ENCODE assay signal across 32 cellular contexts in the genomic region with DNA sequence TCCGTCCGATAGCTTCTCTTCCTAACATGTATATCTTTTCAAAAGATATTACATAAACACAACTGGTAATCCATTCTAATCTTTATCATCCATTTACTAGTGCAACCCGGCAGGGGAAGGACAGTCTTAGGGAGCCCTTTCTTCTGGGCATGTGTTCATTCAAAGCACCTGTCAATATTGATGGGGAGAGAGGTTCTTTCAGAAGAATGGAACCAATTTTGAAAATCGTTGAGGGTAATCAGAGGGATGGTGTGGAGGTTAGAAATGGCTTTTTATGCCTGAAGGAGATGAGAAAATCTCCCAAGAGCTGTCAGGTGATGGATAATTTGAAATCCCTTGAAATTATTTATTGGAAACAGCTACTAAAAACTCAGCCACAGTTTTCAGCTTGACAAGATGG.
"Had no signal": no experiment of that assay in that cellular context is flagged by ENCODE, and none has a peak within 500 bp of the region (broad histone marks: within the 10 kb centered on the region; RNA-seq: fewer than 3 reads in every experiment).

No MANE protein-coding gene starts in this region.

- H3K27me3 Mint-ChIP-seq: activated B cell treated with CpG ODN at 0.5 μM for 24 hours; activated CD4-positive, alpha-beta memory T cell treated with anti-CD3 and anti-CD28 coated beads for 36 hours; activated CD4-positive, alpha-beta T cell treated with anti-CD3 and anti-CD28 coated beads, Interleukin-2, amount 10 ng/mL, durations not matched to agents 24 days and 14 days; activated CD8-positive, alpha-beta T cell treated with anti-CD3 and anti-CD28 coated beads for 36 hours; activated naive CD8-positive, alpha-beta T cell treated with anti-CD3 and anti-CD28 coated beads for 36 hours had no signal

- H3K27ac Mint-ChIP-seq: activated B cell treated with CpG ODN at 0.5 μM for 24 hours; activated CD4-positive, alpha-beta memory T cell treated with anti-CD3 and anti-CD28 coated beads for 36 hours; activated CD4-positive, alpha-beta T cell treated with anti-CD3 and anti-CD28 coated beads, Interleukin-2, amount 10 ng/mL, durations not matched to agents 24 days and 14 days; activated CD8-positive, alpha-beta T cell treated with anti-CD3 and anti-CD28 coated beads for 36 hours; activated naive CD4-positive, alpha-beta T cell treated with anti-CD3 and anti-CD28 coated beads for 36 hours; activated naive CD4-positive, alpha-beta T cell treated with anti-CD3 and anti-CD28 coated beads, Interleukin-2, amount 50 U/mL, for 72 hours; activated naive CD8-positive, alpha-beta T cell treated with anti-CD3 and anti-CD28 coated beads for 36 hours; activated T-cell treated with anti-CD3 and anti-CD28 coated beads, Interleukin-2, amount 50 U/mL, for 72 hours; activated T-helper 1 cell treated with anti-CD3 and anti-CD28 coated beads, Interleukin-12 subunit alpha, Interleukin-12 subunit beta, Interleukin-2, Interleukin-4 antibody, amounts not matched to agents 30 ng/mL and 10 ng/mL and 1 ng/mL, durations not matched to agents 14 hours and 24 hours and 36 hours; activated T-helper 17 cell treated with anti-CD3 and anti-CD28 coated beads, Interleukin-2, amount 50 U/mL, for 72 hours; T-helper 1 cell treated with Interleukin-12 subunit alpha and Interleukin-12 subunit beta and Interleukin-4 antibody, amounts not matched to agents 30 μg/mL and 1 μg/mL, for 36 hours; T-helper 2 cell treated with Interferon-gamma antibody and Interleukin-4, amounts not matched to agents 5 μg/mL and 100 μg/mL, for 36 hours had no signal

- H3K4me1 Mint-ChIP-seq: activated B cell treated with CpG ODN at 0.5 μM for 24 hours; activated CD4-positive, alpha-beta T cell treated with anti-CD3 and anti-CD28 coated beads, Interleukin-2, amount 10 ng/mL, durations not matched to agents 24 days and 14 days; activated naive CD8-positive, alpha-beta T cell treated with anti-CD3 and anti-CD28 coated beads for 36 hours; activated T-helper 17 cell treated with anti-CD3 and anti-CD28 coated beads, Interleukin-2, amount 50 U/mL, for 72 hours had no signal

- H3K4me3 Mint-ChIP-seq: activated B cell treated with CpG ODN at 0.5 μM for 24 hours; activated CD4-positive, alpha-beta memory T cell treated with anti-CD3 and anti-CD28 coated beads for 36 hours; activated CD4-positive, alpha-beta T cell treated with anti-CD3 and anti-CD28 coated beads, Interleukin-2, amount 10 ng/mL, durations not matched to agents 24 days and 14 days; activated CD8-positive, alpha-beta T cell treated with anti-CD3 and anti-CD28 coated beads for 36 hours; activated naive CD4-positive, alpha-beta T cell treated with anti-CD3 and anti-CD28 coated beads for 36 hours; activated naive CD8-positive, alpha-beta T cell treated with anti-CD3 and anti-CD28 coated beads for 36 hours; activated T-cell treated with anti-CD3 and anti-CD28 coated beads, Interleukin-2, amount 50 U/mL, for 4 hours; activated T-cell treated with anti-CD3 and anti-CD28 coated beads, Interleukin-2, amount 50 U/mL, for 72 hours; activated T-helper 1 cell treated with anti-CD3 and anti-CD28 coated beads, Interleukin-12 subunit alpha, Interleukin-12 subunit beta, Interleukin-2, Interleukin-4 antibody, amounts not matched to agents 30 ng/mL and 10 ng/mL and 1 ng/mL, durations not matched to agents 14 hours and 24 hours and 36 hours; activated T-helper 17 cell treated with anti-CD3 and anti-CD28 coated beads, Interleukin-2, amount 50 U/mL, for 72 hours; T-helper 1 cell treated with Interleukin-12 subunit alpha and Interleukin-12 subunit beta and Interleukin-4 antibody, amounts not matched to agents 30 μg/mL and 1 μg/mL, for 36 hours; T-helper 2 cell treated with Interferon-gamma antibody and Interleukin-4, amounts not matched to agents 5 μg/mL and 100 μg/mL, for 36 hours had no signal

- H3K9me3 Mint-ChIP-seq: activated B cell treated with CpG ODN at 0.5 μM for 24 hours; activated CD4-positive, alpha-beta memory T cell treated with anti-CD3 and anti-CD28 coated beads for 36 hours; activated CD4-positive, alpha-beta T cell treated with anti-CD3 and anti-CD28 coated beads, Interleukin-2, amount 10 ng/mL, durations not matched to agents 24 days and 14 days; activated CD8-positive, alpha-beta T cell treated with anti-CD3 and anti-CD28 coated beads for 36 hours; activated naive CD4-positive, alpha-beta T cell treated with anti-CD3 and anti-CD28 coated beads for 36 hours; activated T-cell treated with anti-CD3 and anti-CD28 coated beads, Interleukin-2, amount 50 U/mL, for 4 hours; activated T-cell treated with anti-CD3 and anti-CD28 coated beads, Interleukin-2, amount 50 U/mL, for 72 hours; T-helper 2 cell treated with Interferon-gamma antibody and Interleukin-4, amounts not matched to agents 5 μg/mL and 100 μg/mL, for 36 hours had no signal

- DNase-seq: activated B cell treated with CpG ODN at 0.5 μM for 24 hours; activated CD4-positive, alpha-beta memory T cell treated with anti-CD3 and anti-CD28 coated beads for 36 hours; activated CD4-positive, alpha-beta T cell treated with anti-CD3 and anti-CD28 coated beads for 4 hours; activated CD4-positive, alpha-beta T cell treated with anti-CD3 and anti-CD28 coated beads, Interleukin-2, amount 10 ng/mL, durations not matched to agents 24 days and 14 days; activated CD4-positive, alpha-beta T cell treated with anti-CD3 and anti-CD28 coated beads, Interleukin-2, amount 50 U/mL, for 1 hour; activated CD4-positive, alpha-beta T cell treated with anti-CD3 and anti-CD28 coated beads, Interleukin-2, amount 50 U/mL, for 4 hours; activated CD4-positive, CD25-positive, alpha-beta regulatory T cell treated with anti-CD3 and anti-CD28 coated beads, Interleukin-2, amount 50 U/mL, for 72 hours; activated CD8-positive, alpha-beta memory T cell treated with anti-CD3 and anti-CD28 coated beads, Interleukin-2, amount 50 U/mL, for 4 hours; activated CD8-positive, alpha-beta T cell treated with anti-CD3 and anti-CD28 coated beads for 36 hours; activated effector memory CD4-positive, alpha-beta T cell treated with anti-CD3 and anti-CD28 coated beads, Interleukin-2, amount 50 U/mL, for 16 hours; activated gamma-delta T cell treated with Interleukin-2 at 50 U/mL for 16 hours; activated naive CD4-positive, alpha-beta T cell; activated naive CD4-positive, alpha-beta T cell treated with anti-CD3 and anti-CD28 coated beads for 36 hours; activated naive CD4-positive, alpha-beta T cell treated with anti-CD3 and anti-CD28 coated beads, Interleukin-2, amount 50 U/mL, for 16 hours; activated naive CD8-positive, alpha-beta T cell treated with anti-CD3 and anti-CD28 coated beads for 36 hours; activated T-cell treated with anti-CD3 and anti-CD28 coated beads for 4 hours; activated T-cell treated with anti-CD3 and anti-CD28 coated beads, Interleukin-2, amount 50 U/mL, for 1 hour; activated T-cell treated with anti-CD3 and anti-CD28 coated beads, Interleukin-2, amount 50 U/mL, for 4 hours; activated T-cell treated with anti-CD3 and anti-CD28 coated beads, Interleukin-2, amount 50 U/mL, for 72 hours; adrenal gland; amniotic stem cell; aorta; body of pancreas; brain microvascular endothelial cell; central memory CD4-positive, alpha-beta T cell; T-helper 2 cell; T-helper 9 cell had no signal

- H3K36me3 Mint-ChIP-seq: activated CD4-positive, alpha-beta memory T cell treated with anti-CD3 and anti-CD28 coated beads for 36 hours; activated naive CD4-positive, alpha-beta T cell treated with anti-CD3 and anti-CD28 coated beads, Interleukin-2, amount 50 U/mL, for 72 hours; activated naive CD8-positive, alpha-beta T cell treated with anti-CD3 and anti-CD28 coated beads for 36 hours had no signal

- ATAC-seq: activated CD8-positive, alpha-beta T cell treated with anti-CD3 and anti-CD28 coated beads for 36 hours; activated naive CD4-positive, alpha-beta T cell treated with anti-CD3 and anti-CD28 coated beads, Interleukin-2, amount 50 U/mL, for 72 hours; activated T-cell treated with anti-CD3 and anti-CD28 coated beads, Interleukin-2, amount 50 U/mL, for 4 hours; activated T-cell treated with anti-CD3 and anti-CD28 coated beads, Interleukin-2, amount 50 U/mL, for 72 hours; activated T-helper 17 cell treated with anti-CD3 and anti-CD28 coated beads, Interleukin-2, amount 50 U/mL, for 72 hours; body of pancreas had no signal
